Comparison of ENCODE assay signal across 8 cellular contexts in genomic region chr9:129483467-129484324, GRCh38.
DNase-seq lines count a peak whose midpoint lies in the region; ATAC-seq and TF ChIP-seq lines count a peak whose summit lies in the region.

No MANE protein-coding gene starts in this region.

- H3K27me3 Mint-ChIP-seq in activated B cell treated with CpG ODN at 0.5 μM for 24 hours, result peaks cover 29% of the 10 kb centered on the region
- no peaks in the 10 kb centered on the region for H3K27me3 Mint-ChIP-seq in type B pancreatic cell

- CTCF ChIA-PET in BJ (lab: Yijun Ruan, JAX) (interaction anchor here (0.8 to 4.5 kb wide), 16 partner anchors 10 to 352 kb away, joined by 3 to 32 read pairs (median 5); no protein-coding TSS in a partner anchor), activated B cell treated with CpG ODN at 0.5 μM for 24 hours (lab: Charles Lee) (no interaction called here)

- no peak for TF ChIP-seq POLR2A in erythroblast (IDR thresholded peaks at IDR 0.05; ENCODE audit: low read length)

- no peaks in the 10 kb centered on the region for H3K36me3 Mint-ChIP-seq in activated B cell treated with CpG ODN at 0.5 μM for 24 hours (ENCODE audit: low read depth)
- no peaks in the 10 kb centered on the region for H3K36me3 Mint-ChIP-seq in type B pancreatic cell

- H3K36me3 ChIP-seq in BJ (ENCODE audit: control insufficient read depth, insufficient read depth, low read length), result no peaks in the 10 kb centered on the region
- H3K36me3 ChIP-seq in mucosa of descending colon (ENCODE audit: low read depth), result no peaks in the 10 kb centered on the region

- no peaks in the 10 kb centered on the region for H3K27me3 ChIP-seq in BJ (ENCODE audit: control insufficient read depth, insufficient read depth, low read length)

- H3K4me1 Mint-ChIP-seq in activated B cell treated with CpG ODN at 0.5 μM for 24 hours, result peaks cover 28% of the 10 kb centered on the region
- peaks cover 61% of the 10 kb centered on the region for H3K4me1 Mint-ChIP-seq in type B pancreatic cell (ENCODE audit: unreplicated experiment)

- peak; percentile 61 for DNase-seq in BJ (ENCODE audit: low read depth)
- peak; percentile 85 for DNase-seq in HuH-7 (ENCODE audit: low spot score)
- no peak for DNase-seq in activated B cell treated with CpG ODN at 0.5 μM for 24 hours
- DNase-seq in erythroblast (lab: John Stamatoyannopoulos, UW), result peak; percentile 26 to 63
- DNase-seq in mucosa of descending colon, result peak; percentile 79 to 83 (median 83)
- no peak for DNase-seq in type B pancreatic cell (ENCODE audit: extremely low spot score, unreplicated experiment)
- no peak for DNase-seq in foreskin melanocyte

- H3K9me3 Mint-ChIP-seq in activated B cell treated with CpG ODN at 0.5 μM for 24 hours (no peaks in the 10 kb centered on the region), type B pancreatic cell (no peaks in the 10 kb centered on the region)

- peak overlapping the region; percentile 8; the same call in 1 of the 2 replicates for H3K4me3 ChIP-seq in BJ (ENCODE audit: low read depth, low read length)
- H3K4me3 ChIP-seq in mucosa of descending colon, result no peak overlapping the region

- peak overlapping the region; percentile 55 for H3K4me3 Mint-ChIP-seq in activated B cell treated with CpG ODN at 0.5 μM for 24 hours
- peak overlapping the region; percentile 64 for H3K4me3 Mint-ChIP-seq in type B pancreatic cell

- peaks cover 17% of the 10 kb centered on the region for H3K4me1 ChIP-seq in mucosa of descending colon (ENCODE audit: low read depth)

- H3K9me3 ChIP-seq in mucosa of descending colon, result no peaks in the 10 kb centered on the region

- ATAC-seq in activated B cell treated with CpG ODN at 0.5 μM for 24 hours (ENCODE audit: low read depth) (no peak), mucosa of descending colon (peak; percentile 47), HG03521 (IDR thresholded peaks at IDR 0.05; ENCODE audit: unreplicated experiment) (no peak)

- TF ChIP-seq CTCF in BJ (IDR thresholded peaks at IDR 0.05; ENCODE audit: insufficient read depth, low read depth, low read length) (no peak), activated B cell treated with CpG ODN at 0.5 μM for 24 hours (IDR thresholded peaks at IDR 0.05) (no peak), mucosa of descending colon (IDR thresholded peaks at IDR 0.05) (no peak), type B pancreatic cell (conservative IDR thresholded peaks at IDR 0.05) (no peak)

- POLR2A ChIA-PET in BJ (lab: Charles Lee), result interaction anchor here (0.7 to 1.5 kb wide), 7 partner anchors 12 to 341 kb away, joined by 3 to 9 read pairs (median 5); partner anchors contain the start of gene IER5L
- POLR2A ChIA-PET in activated B cell treated with CpG ODN at 0.5 μM for 24 hours (lab: Charles Lee), result interaction anchor here (1.2 to 3.1 kb wide), 4 partner anchors 13 to 344 kb away, joined by 3 to 33 read pairs (median 13); no protein-coding TSS in a partner anchor

- intact Hi-C loops in activated B cell treated with CpG ODN at 0.5 μM for 24 hours (cut with micrococcal nuclease), result loop anchor here (1.0 kb wide), 1 partner anchor 23 kb away; no protein-coding TSS in a partner anchor
- intact Hi-C loops in mucosa of descending colon (cut with DNase I, micrococcal nuclease), result loop anchor here in 1 of 2 donors (10.0 kb wide), 2 partner anchors 121 to 309 kb away; partner anchors contain the start of gene IER5L

- H3K27ac Mint-ChIP-seq in activated B cell treated with CpG ODN at 0.5 μM for 24 hours, result no peak overlapping the region
- peak overlapping the region; percentile 91 for H3K27ac Mint-ChIP-seq in type B pancreatic cell

Comparison
In these comparisons a context has a peak if more than half of its experiments do, and no peak if none do; other contexts are left out.
1. DNase-seq: peak in BJ (single experiment), HuH-7 (single experiment), erythroblast (2 of 2) and mucosa of descending colon (3 of 3); none in activated B cell treated with CpG ODN at 0.5 μM for 24 hours (single experiment), type B pancreatic cell (single experiment) and foreskin melanocyte (single experiment).